ENCODE assay signal across 21 cellular contexts in the genomic region with DNA sequence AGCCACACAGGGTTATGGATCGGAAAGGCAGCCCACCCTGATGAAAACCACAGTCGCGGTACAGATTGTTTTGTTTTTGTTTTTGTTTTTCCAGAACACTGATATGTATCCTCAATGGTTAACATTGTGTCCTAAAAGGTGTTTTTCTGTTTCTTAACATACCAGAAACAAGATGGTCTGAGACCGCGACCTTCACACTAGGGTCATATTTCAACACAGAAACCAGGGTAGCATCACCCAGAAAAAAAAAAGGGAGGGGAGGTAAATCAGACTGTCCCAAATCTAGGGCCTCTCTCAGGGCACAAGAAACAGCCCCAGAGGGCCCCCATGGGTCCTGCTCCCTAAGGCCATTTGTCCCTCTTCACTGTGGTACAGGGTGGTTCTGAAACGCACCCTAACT.
"Had no signal": no experiment of that assay in that cellular context is flagged by ENCODE, and none has a peak within 500 bp of the region (broad histone marks: within the 10 kb centered on the region; RNA-seq: fewer than 3 reads in every experiment).

No MANE protein-coding gene starts in this region.

- H3K36me3 ChIP-seq: MG63 had no signal

- ATAC-seq: Panc1, PC-3 had no signal

- H3K4me3 ChIP-seq: MG63 had no signal

- DNase-seq: Karpas-422; KBM-7; MG63; NCI-H1092; NCI-H1436 treated with DMSO at 0.1 percent for 48 hours; NCI-H1694; NCI-H187 treated with DMSO at 0.1 percent for 48 hours; NCI-H2029 treated with DMSO at 0.1 percent for 48 hours; NCI-H2171 treated with DMSO at 0.1 percent for 48 hours; NCI-H345; NCI-H446 treated with DMSO at 0.1 percent for 48 hours; NCI-H510A treated with DMSO at 0.1 percent for 48 hours; NCI-H526; NCI-H748 treated with DMSO at 0.1 percent for 48 hours; NK-92 treated with Interleukin-12 subunit alpha and Interleukin-12 subunit beta, amount 100 ng/mL, for 24 hours; PC-3; SHP77; SK-N-SH; SW 1271 had no signal

- H3K9me3 ChIP-seq: MG63, SK-N-SH had no signal

- H3K27me3 ChIP-seq: MG63 had no signal

- H3K27ac ChIP-seq: RWPE1 had no signal
